Comparison of ENCODE assay signal across 18 cellular contexts in the genomic region with DNA sequence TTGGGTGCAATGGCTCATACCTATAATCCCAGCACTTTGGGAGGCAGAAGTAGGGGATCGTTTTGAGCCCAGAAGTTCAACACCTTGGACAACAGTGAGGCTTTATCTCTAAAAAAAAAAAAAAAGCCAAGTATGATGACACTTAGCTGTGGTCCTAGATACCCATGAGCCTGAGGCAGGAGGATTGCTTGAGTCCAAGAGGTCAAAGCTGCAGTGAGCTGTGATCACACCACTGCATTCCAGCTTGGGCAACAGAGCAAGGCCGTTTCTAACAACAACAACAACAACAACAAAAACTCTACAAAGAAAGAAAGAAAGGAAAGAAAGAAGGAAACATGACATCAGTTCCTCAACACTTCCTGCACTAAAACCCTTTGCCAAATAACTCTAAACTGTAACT.
"Had no signal": no experiment of that assay in that cellular context is flagged by ENCODE, and none has a peak within 500 bp of the region (broad histone marks: within the 10 kb centered on the region; RNA-seq: fewer than 3 reads in every experiment).

No MANE protein-coding gene starts in this region.

- DNase-seq: dermis blood vessel endothelial cell; effector memory CD4-positive, alpha-beta T cell; foreskin fibroblast; gastrocnemius medialis; head of caudate nucleus; left lung; naive thymus-derived CD8-positive, alpha-beta T cell; pancreas; sigmoid colon; stimulated activated CD4-positive, alpha-beta T cell treated with anti-CD3 and anti-CD28 coated beads, Interleukin-2, amount 100 ng/mL, for 24 hours; stimulated activated CD4-positive, alpha-beta T cell treated with anti-CD3 and anti-CD28 coated beads, Interleukin-4, amount 100 ng/mL, for 24 hours; stimulated activated naive CD4-positive, alpha-beta T cell treated with Interleukin-2 at 50 U/mL for 16 hours; stomach; thyroid gland had no signal

- H3K36me3 Mint-ChIP-seq: naive thymus-derived CD8-positive, alpha-beta T cell; stimulated activated effector memory CD8-positive, alpha-beta T cell treated with anti-CD3 and anti-CD28 coated beads, Interleukin-12 subunit alpha, Interleukin-12 subunit beta, amount 100 ng/mL, for 72 hours; type B pancreatic cell had no signal

- H3K4me1 Mint-ChIP-seq: naive thymus-derived CD8-positive, alpha-beta T cell; stimulated activated effector memory CD8-positive, alpha-beta T cell treated with anti-CD3 and anti-CD28 coated beads, Interleukin-12 subunit alpha, Interleukin-12 subunit beta, amount 100 ng/mL, for 72 hours had no signal

- H3K4me3 Mint-ChIP-seq: naive thymus-derived CD8-positive, alpha-beta T cell; stimulated activated effector memory CD8-positive, alpha-beta T cell treated with anti-CD3 and anti-CD28 coated beads, Interleukin-12 subunit alpha, Interleukin-12 subunit beta, amount 100 ng/mL, for 72 hours; type B pancreatic cell had no signal

- H3K9me3 Mint-ChIP-seq: type B pancreatic cell had no signal

- H3K27ac Mint-ChIP-seq: naive thymus-derived CD8-positive, alpha-beta T cell; progenitor cell of endocrine pancreas; stimulated activated effector memory CD8-positive, alpha-beta T cell treated with anti-CD3 and anti-CD28 coated beads, Interleukin-12 subunit alpha, Interleukin-12 subunit beta, amount 100 ng/mL, for 72 hours; type B pancreatic cell had no signal

- H3K27me3 Mint-ChIP-seq: progenitor cell of endocrine pancreas, type B pancreatic cell had no signal

- ATAC-seq: esophagus mucosa; gastrocnemius medialis; left lung; naive thymus-derived CD8-positive, alpha-beta T cell; pancreas; stimulated activated effector memory CD8-positive, alpha-beta T cell treated with anti-CD3 and anti-CD28 coated beads, Interleukin-12 subunit alpha, Interleukin-12 subunit beta, amount 100 ng/mL, for 72 hours had no signal
